Comparison of ENCODE assay signal across 1 cellular context in genomic region chr7:16644157-16644556, GRCh38.
TF ChIP-seq lines count a peak whose summit lies in the region.

No MANE protein-coding gene starts in this region.

TF ChIP-seq in WTC11, 78 proteins besides CTCF, POLR2A, EP300 and RAD21 (continued from another document):
- TF ChIP-seq, protein P1, sequence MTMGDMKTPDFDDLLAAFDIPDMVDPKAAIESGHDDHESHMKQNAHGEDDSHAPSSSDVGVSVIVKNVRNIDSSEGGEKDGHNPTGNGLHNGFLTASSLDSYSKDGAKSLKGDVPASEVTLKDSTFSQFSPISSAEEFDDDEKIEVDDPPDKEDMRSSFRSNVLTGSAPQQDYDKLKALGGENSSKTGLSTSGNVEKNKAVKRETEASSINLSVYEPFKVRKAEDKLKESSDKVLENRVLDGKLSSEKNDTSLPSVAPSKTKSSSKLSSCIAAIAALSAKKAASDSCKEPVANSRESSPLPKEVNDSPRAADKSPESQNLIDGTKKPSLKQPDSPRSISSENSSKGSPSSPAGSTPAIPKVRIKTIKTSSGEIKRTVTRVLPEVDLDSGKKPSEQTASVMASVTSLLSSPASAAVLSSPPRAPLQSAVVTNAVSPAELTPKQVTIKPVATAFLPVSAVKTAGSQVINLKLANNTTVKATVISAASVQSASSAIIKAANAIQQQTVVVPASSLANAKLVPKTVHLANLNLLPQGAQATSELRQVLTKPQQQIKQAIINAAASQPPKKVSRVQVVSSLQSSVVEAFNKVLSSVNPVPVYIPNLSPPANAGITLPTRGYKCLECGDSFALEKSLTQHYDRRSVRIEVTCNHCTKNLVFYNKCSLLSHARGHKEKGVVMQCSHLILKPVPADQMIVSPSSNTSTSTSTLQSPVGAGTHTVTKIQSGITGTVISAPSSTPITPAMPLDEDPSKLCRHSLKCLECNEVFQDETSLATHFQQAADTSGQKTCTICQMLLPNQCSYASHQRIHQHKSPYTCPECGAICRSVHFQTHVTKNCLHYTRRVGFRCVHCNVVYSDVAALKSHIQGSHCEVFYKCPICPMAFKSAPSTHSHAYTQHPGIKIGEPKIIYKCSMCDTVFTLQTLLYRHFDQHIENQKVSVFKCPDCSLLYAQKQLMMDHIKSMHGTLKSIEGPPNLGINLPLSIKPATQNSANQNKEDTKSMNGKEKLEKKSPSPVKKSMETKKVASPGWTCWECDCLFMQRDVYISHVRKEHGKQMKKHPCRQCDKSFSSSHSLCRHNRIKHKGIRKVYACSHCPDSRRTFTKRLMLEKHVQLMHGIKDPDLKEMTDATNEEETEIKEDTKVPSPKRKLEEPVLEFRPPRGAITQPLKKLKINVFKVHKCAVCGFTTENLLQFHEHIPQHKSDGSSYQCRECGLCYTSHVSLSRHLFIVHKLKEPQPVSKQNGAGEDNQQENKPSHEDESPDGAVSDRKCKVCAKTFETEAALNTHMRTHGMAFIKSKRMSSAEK (CRISPR knock-in tag; IDR thresholded peaks at IDR 0.05; ENCODE audit: borderline replicate concordance): no peak
- TF ChIP-seq FOXK1 (CRISPR knock-in tag; IDR thresholded peaks at IDR 0.05) (no peak), ZNF138 (CRISPR knock-in tag; conservative IDR thresholded peaks at IDR 0.05) (no peak), IRF2 (CRISPR knock-in tag; IDR thresholded peaks at IDR 0.05; ENCODE audit: borderline replicate concordance, low read depth) (no peak), MYBL2 (CRISPR knock-in tag; IDR thresholded peaks at IDR 0.05) (no peak), FOXP1 (CRISPR knock-in tag; IDR thresholded peaks at IDR 0.05; ENCODE audit: borderline replicate concordance) (no peak)
- TF ChIP-seq, protein P2, sequence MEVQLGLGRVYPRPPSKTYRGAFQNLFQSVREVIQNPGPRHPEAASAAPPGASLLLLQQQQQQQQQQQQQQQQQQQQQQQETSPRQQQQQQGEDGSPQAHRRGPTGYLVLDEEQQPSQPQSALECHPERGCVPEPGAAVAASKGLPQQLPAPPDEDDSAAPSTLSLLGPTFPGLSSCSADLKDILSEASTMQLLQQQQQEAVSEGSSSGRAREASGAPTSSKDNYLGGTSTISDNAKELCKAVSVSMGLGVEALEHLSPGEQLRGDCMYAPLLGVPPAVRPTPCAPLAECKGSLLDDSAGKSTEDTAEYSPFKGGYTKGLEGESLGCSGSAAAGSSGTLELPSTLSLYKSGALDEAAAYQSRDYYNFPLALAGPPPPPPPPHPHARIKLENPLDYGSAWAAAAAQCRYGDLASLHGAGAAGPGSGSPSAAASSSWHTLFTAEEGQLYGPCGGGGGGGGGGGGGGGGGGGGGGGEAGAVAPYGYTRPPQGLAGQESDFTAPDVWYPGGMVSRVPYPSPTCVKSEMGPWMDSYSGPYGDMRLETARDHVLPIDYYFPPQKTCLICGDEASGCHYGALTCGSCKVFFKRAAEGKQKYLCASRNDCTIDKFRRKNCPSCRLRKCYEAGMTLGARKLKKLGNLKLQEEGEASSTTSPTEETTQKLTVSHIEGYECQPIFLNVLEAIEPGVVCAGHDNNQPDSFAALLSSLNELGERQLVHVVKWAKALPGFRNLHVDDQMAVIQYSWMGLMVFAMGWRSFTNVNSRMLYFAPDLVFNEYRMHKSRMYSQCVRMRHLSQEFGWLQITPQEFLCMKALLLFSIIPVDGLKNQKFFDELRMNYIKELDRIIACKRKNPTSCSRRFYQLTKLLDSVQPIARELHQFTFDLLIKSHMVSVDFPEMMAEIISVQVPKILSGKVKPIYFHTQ (CRISPR knock-in tag; IDR thresholded peaks at IDR 0.05): no peak
